10 cellular contexts compared by ENCODE assay signal in genomic region chr16:85437161-85438052, GRCh38.
A peak's percentile ranks its signal among the peaks of the same experiment; 100 is the strongest.
DNase-seq lines count a peak whose midpoint lies in the region; ATAC-seq, FAIRE-seq and TF ChIP-seq lines count a peak whose summit lies in the region.
"Had no signal": no experiment of that assay in that cellular context is flagged by ENCODE, and none has a peak within 500 bp of the region (broad histone marks: within the 10 kb centered on the region; RNA-seq: fewer than 3 reads in every experiment).

No MANE protein-coding gene starts in this region.

- peaks cover 39% of the 10 kb centered on the region for H3K4me1 Mint-ChIP-seq in neural progenitor cell

- peak overlapping the region; percentile 68 to 83 for H3K4me2 ChIP-seq in H1 (ENCODE audit: insufficient read depth in 1 of 2, low read depth in 2 of 2, low read length in 2 of 2)
- peak overlapping the region; percentile 74 for H3K4me2 ChIP-seq in neural progenitor cell

- TF ChIP-seq RAD21 in H1 (IDR thresholded peaks at IDR 0.05 in 1 of 2, conservative IDR thresholded peaks at IDR 0.05 in 1 of 2; ENCODE audit: low read depth in 2 of 2, low read length in 2 of 2) = no peak

- peak overlapping the region; percentile 87; the same call in 1 of the 2 replicates for H2BK5ac ChIP-seq in H1 (ENCODE audit: low read depth, low read length)

- TF ChIP-seq CTCF in H1 (IDR thresholded peaks at IDR 0.05; ENCODE audit: control extremely low read depth in 1 of 3, insufficient read depth in 1 of 3, low read depth in 1 of 3, low read length in 3 of 3) (no peak), neural progenitor cell (IDR thresholded peaks at IDR 0.05) (no peak)

- peaks cover 14 to 47% (median 35%) of the 10 kb centered on the region in 4 experiments for H3K4me1 ChIP-seq in H1 (replicated peaks in 1 of 4; ENCODE audit: control insufficient read depth in 3 of 4, insufficient read depth in 4 of 4, low read length in 3 of 4)
- peaks cover 37% of the 10 kb centered on the region for H3K4me1 ChIP-seq in neural progenitor cell

- H2BK12ac ChIP-seq in H1 (ENCODE audit: low read depth, low read length) = peak overlapping the region; percentile 51; the same call in 1 of the 2 replicates

- H3K27ac Mint-ChIP-seq in neural progenitor cell = no peak overlapping the region

- TF ChIP-seq EP300 in H1 (IDR thresholded peaks at IDR 0.05; ENCODE audit: borderline replicate concordance in 1 of 2, low read depth in 2 of 2, low read length in 2 of 2) = no peak

- peak overlapping the region; percentile 63; the same call in 1 of the 2 replicates for H4K8ac ChIP-seq in H1 (ENCODE audit: extremely low read depth, insufficient read depth, low read length)

- no peaks in the 10 kb centered on the region for H3K9me3 Mint-ChIP-seq in neural progenitor cell

- H4K5ac ChIP-seq in H1 (ENCODE audit: insufficient read length, low read depth, low read length) = peak overlapping the region; percentile 15

- H3K27ac ChIP-seq in H1 (ENCODE audit: low read depth, low read length) (peak overlapping the region; percentile 21; the same call in 1 of the 2 replicates), neural progenitor cell (no peak overlapping the region)

- peaks cover 6% of the 10 kb centered on the region for H3K23me2 ChIP-seq in H1 (ENCODE audit: low read depth, low read length)

- H3K56ac ChIP-seq in H1 (replicated peaks; ENCODE audit: insufficient read length, low read depth, low read length) = no peak overlapping the region

- peak overlapping the region; percentile 67 for H4K91ac ChIP-seq in H1 (replicated peaks; ENCODE audit: insufficient read length, low read length)

- H3K27me3 Mint-ChIP-seq in neural progenitor cell (ENCODE audit: insufficient read depth, low read depth) = peaks cover 29% of the 10 kb centered on the region

- H3K79me2 ChIP-seq in H1 (ENCODE audit: control insufficient read depth in 1 of 2, insufficient read depth in 2 of 2, low read length in 2 of 2) (no peaks in the 10 kb centered on the region), neural progenitor cell (ENCODE audit: low read depth) (no peaks in the 10 kb centered on the region)

- H3K9me3 ChIP-seq in H1 (ENCODE audit: insufficient read depth in 2 of 2, low read depth in 1 of 2, low read length in 1 of 2) (no peaks in the 10 kb centered on the region), neural progenitor cell (ENCODE audit: low read depth) (no peaks in the 10 kb centered on the region)

- FAIRE-seq in H1 (lab: Jason Lieb, UNC) = no peak
- FAIRE-seq: frontal cortex had no signal

- H3K4me3 Mint-ChIP-seq in neural progenitor cell = peak overlapping the region; percentile 72

- no peak; a peak in 1 of 3 replicates for TF ChIP-seq POLR2A in H1 (IDR thresholded peaks at IDR 0.05; ENCODE audit: control extremely low read depth in 1 of 2, low read depth in 2 of 2, low read length in 2 of 2)

- no peaks in the 10 kb centered on the region for H3K36me3 ChIP-seq in H1 (ENCODE audit: control insufficient read depth in 2 of 4, insufficient read depth in 4 of 4, low read length in 3 of 4)
- H3K36me3 ChIP-seq in neural progenitor cell = no peaks in the 10 kb centered on the region

- peak overlapping the region; percentile 99; the same call in 1 of the 2 replicates for H2BK15ac ChIP-seq in H1 (ENCODE audit: low read length)

- no peaks in the 10 kb centered on the region; the same call in 1 of the 2 replicates for H3K79me1 ChIP-seq in H1 (ENCODE audit: low read depth, low read length)

- peak overlapping the region; percentile 36 for H2BK20ac ChIP-seq in H1 (ENCODE audit: low read length)

- H3K4ac ChIP-seq in H1 (replicated peaks; ENCODE audit: insufficient read length, low read depth, low read length) = peak overlapping the region; percentile 69

- H3F3A ChIP-seq in neural progenitor cell (ENCODE audit: low read depth) = peaks cover 32% of the 10 kb centered on the region

- H3K4me3 ChIP-seq in H1 (ENCODE audit: extremely low read depth in 1 of 4, insufficient read depth in 2 of 4, low read depth in 3 of 4, low read length in 4 of 4) (peak overlapping the region in 1 of 4 experiments; percentile 50; a peak in 2 of 8 replicates), neural progenitor cell (peak overlapping the region; percentile 30)

- WGBS in H1 (ENCODE audit: extremely low coverage in 1 of 2, insufficient coverage in 1 of 2, insufficient read length in 1 of 2, insufficient replicate concordance in 2 of 2, low coverage in 1 of 2, low lambda C conversion rate in 2 of 2, missing lambda C conversion rate in 1 of 2), 2 experiments = 16% methylated on average over 25 of the region's 25 CpGs; no CpG with 5 or more reads in 1 of the 2 experiments

- POLR2A ChIA-PET in H1 (lab: Charles Lee; ENCODE audit: partially characterized antibody) = interaction anchor here (0.7 to 2.3 kb wide), 9 partner anchors 11 to 238 kb away, joined by 3 to 9 read pairs (median 4); no protein-coding TSS in a partner anchor

- H4K20me1 ChIP-seq in H1 (replicated peaks in 1 of 2; ENCODE audit: control insufficient read depth in 1 of 2, insufficient read depth in 2 of 2, low read length in 2 of 2) (peaks cover 0 to 6% of the 10 kb centered on the region in 2 experiments), neural progenitor cell (ENCODE audit: low read depth) (peaks cover 7% of the 10 kb centered on the region)

- peak overlapping the region in 2 of 4 experiments; percentile 23 to 29; a peak in 1 of 7 replicates for H3K9ac ChIP-seq in H1 (replicated peaks in 1 of 4; ENCODE audit: extremely low read depth in 1 of 4, low read depth in 3 of 4, low read length in 3 of 4)
- no peak overlapping the region for H3K9ac ChIP-seq in neural progenitor cell

- H3K27me3 ChIP-seq in H1 (replicated peaks in 1 of 4; ENCODE audit: control insufficient read depth in 3 of 4, extremely low read depth in 1 of 4, insufficient read depth in 3 of 4, low read length in 3 of 4) (peaks cover 0 to 7% (median 0%) of the 10 kb centered on the region in 4 experiments; a peak in 3 of 7 replicates), neural progenitor cell (peaks cover 16% of the 10 kb centered on the region)

- ATAC-seq in HG02588 (IDR thresholded peaks at IDR 0.05; ENCODE audit: unreplicated experiment) = no peak

- peak overlapping the region; percentile 98 for H3K18ac ChIP-seq in H1 (ENCODE audit: extremely low read depth, low read length)

- no peaks in the 10 kb centered on the region for H3K36me3 Mint-ChIP-seq in neural progenitor cell

- CTCF ChIA-PET in H1 (lab: Charles Lee; ENCODE audit: partially characterized antibody) = interaction anchor here (0.7 to 8.4 kb wide), 28 partner anchors 8 to 181 kb away, joined by 3 to 123 read pairs (median 4); no protein-coding TSS in a partner anchor

- H3K14ac ChIP-seq in H1 (ENCODE audit: insufficient read length) = no peak overlapping the region

- H2AK5ac ChIP-seq in H1 (ENCODE audit: low read depth, low read length) = peak overlapping the region; percentile 92; the same call in 1 of the 2 replicates

- H3K23ac ChIP-seq in H1 (ENCODE audit: insufficient read length) = no peak overlapping the region

- H2AFZ ChIP-seq in H1 (ENCODE audit: low read length) = no peak overlapping the region
- no peak overlapping the region for H2AFZ ChIP-seq in neural progenitor cell (replicated peaks)

- DNase-seq in DMS 273 (lab: John Stamatoyannopoulos, UW; ENCODE audit: unreplicated experiment) (peak; percentile 97), NCI-H1694 (lab: John Stamatoyannopoulos, UW) (peak; percentile 85), H1 (ENCODE audit: low read depth in 1 of 2, low spot score in 2 of 2) (no peak), neural progenitor cell (ENCODE audit: low spot score) (peak; percentile 39), SK-N-DZ (ENCODE audit: low spot score) (no peak)
- DNase-seq in stimulated activated CD4-positive, alpha-beta T cell treated with anti-CD3 and anti-CD28 coated beads, Interleukin-2, amount 100 ng/mL, for 48 hours = no peak
- DNase-seq in stimulated activated CD4-positive, alpha-beta T cell treated with anti-CD3 and anti-CD28 coated beads, Interleukin-1b, Interleukin-23, amount 100 ng/mL, for 48 hours = no peak
- DNase-seq: activated CD8-positive, alpha-beta memory T cell treated with anti-CD3 and anti-CD28 coated beads, Interleukin-2, amount 50 U/mL, for 4 hours had no signal

- H2BK120ac ChIP-seq in H1 (replicated peaks; ENCODE audit: low read depth, low read length) = peak overlapping the region; percentile 35

TF ChIP-seq in H1, 55 proteins besides CTCF, POLR2A, EP300 and RAD21 (continues in another document):
- TF ChIP-seq SP2 (IDR thresholded peaks at IDR 0.05; ENCODE audit: low read length) (no peak), SAP30 (IDR thresholded peaks at IDR 0.05; ENCODE audit: insufficient read depth, insufficient replicate concordance, low read length) (no peak), YY1 (IDR thresholded peaks at IDR 0.05; ENCODE audit: low read depth, low read length) (no peak), ASH2L (IDR thresholded peaks at IDR 0.05; ENCODE audit: low read length) (peak; percentile 88), FOSL1 (IDR thresholded peaks at IDR 0.05; ENCODE audit: insufficient read depth, low read depth, low read length) (no peak), BACH1 (IDR thresholded peaks at IDR 0.05; ENCODE audit: low read length) (no peak), SIN3A (conservative IDR thresholded peaks at IDR 0.05 in 1 of 2, IDR thresholded peaks at IDR 0.05 in 1 of 2; ENCODE audit: low read depth in 1 of 2, low read length in 2 of 2) (0 out of 4 replicates have a peak, but pooled peaks of 1 of the 2 experiments have one; percentile 26), CHD1 (IDR thresholded peaks at IDR 0.05; ENCODE audit: low read depth, low read length) (no peak), RNF2 (IDR thresholded peaks at IDR 0.05; ENCODE audit: borderline replicate concordance, low read depth, low read length, missing control alignments, poor library complexity, severe bottlenecking) (no peak)

Comparison
In these comparisons a context has a peak if more than half of its experiments do, and no peak if none do; other contexts are left out.
1. DNase-seq: peak in DMS 273 (single experiment), NCI-H1694 (single experiment) and neural progenitor cell (single experiment); none in H1 (0 of 2), stimulated activated CD4-positive, alpha-beta T cell treated with anti-CD3 and anti-CD28 coated beads, Interleukin-2, amount 100 ng/mL, for 48 hours (0 of 2), stimulated activated CD4-positive, alpha-beta T cell treated with anti-CD3 and anti-CD28 coated beads, Interleukin-1b, Interleukin-23, amount 100 ng/mL, for 48 hours (single experiment) and SK-N-DZ (single experiment).